1 cellular context compared by ENCODE assay signal in the genomic region with DNA sequence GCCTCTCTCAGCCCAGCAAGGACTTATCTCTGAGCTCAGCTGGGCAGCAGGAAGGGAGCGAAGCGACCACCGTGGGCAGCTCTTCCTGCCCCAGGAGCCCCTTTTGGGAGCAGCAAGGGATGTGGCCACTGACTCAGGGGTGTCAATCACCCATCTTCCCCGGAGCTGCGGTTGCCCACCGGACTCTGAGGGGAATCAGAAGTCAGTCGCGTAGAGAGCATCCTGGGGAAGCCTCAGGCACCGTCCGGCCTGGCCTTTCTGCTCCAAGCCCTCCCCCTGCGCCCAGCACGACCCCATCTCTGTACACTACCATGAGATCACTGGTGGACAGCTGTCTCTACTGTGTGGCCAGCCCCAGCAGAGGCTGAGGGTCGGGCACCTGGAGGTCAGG.
TF ChIP-seq lines count a peak whose summit lies in the region.

No MANE protein-coding gene starts in this region.

TF ChIP-seq in K562, 482 proteins besides CTCF, POLR2A, EP300 and RAD21 (continues in another document):
- no peak for TF ChIP-seq DACH1 (IDR thresholded peaks at IDR 0.05; ENCODE audit: partially characterized antibody)
- no peak for TF ChIP-seq ZNF197 (CRISPR knock-in tag; IDR thresholded peaks at IDR 0.05; ENCODE audit: low read depth)
- no peak for TF ChIP-seq HMG20A (CRISPR knock-in tag; conservative IDR thresholded peaks at IDR 0.05)
- no peak for TF ChIP-seq GTF2F1 (IDR thresholded peaks at IDR 0.05; ENCODE audit: low read depth, low read length)
- no peak for TF ChIP-seq HNRNPK (IDR thresholded peaks at IDR 0.05; ENCODE audit: low read depth, low read length, poor library complexity, severe bottlenecking)
- TF ChIP-seq RUNX1 (IDR thresholded peaks at IDR 0.05; ENCODE audit: low read depth) = no peak
- 0 out of 2 replicates have a peak, but pooled peaks have one; percentile 33 for TF ChIP-seq DPF2 (IDR thresholded peaks at IDR 0.05)
- TF ChIP-seq, protein P1, sequence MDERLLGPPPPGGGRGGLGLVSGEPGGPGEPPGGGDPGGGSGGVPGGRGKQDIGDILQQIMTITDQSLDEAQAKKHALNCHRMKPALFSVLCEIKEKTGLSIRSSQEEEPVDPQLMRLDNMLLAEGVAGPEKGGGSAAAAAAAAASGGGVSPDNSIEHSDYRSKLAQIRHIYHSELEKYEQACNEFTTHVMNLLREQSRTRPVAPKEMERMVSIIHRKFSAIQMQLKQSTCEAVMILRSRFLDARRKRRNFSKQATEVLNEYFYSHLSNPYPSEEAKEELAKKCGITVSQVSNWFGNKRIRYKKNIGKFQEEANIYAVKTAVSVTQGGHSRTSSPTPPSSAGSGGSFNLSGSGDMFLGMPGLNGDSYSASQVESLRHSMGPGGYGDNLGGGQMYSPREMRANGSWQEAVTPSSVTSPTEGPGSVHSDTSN (CRISPR knock-in tag; IDR thresholded peaks at IDR 0.05; ENCODE audit: low read depth) = no peak
- TF ChIP-seq, protein P1 (tag; conservative IDR thresholded peaks at IDR 0.05; ENCODE audit: low read depth) = 0 out of 2 replicates have a peak, but pooled peaks have one; percentile 11
- TF ChIP-seq ZBTB7A (IDR thresholded peaks at IDR 0.05; ENCODE audit: borderline replicate concordance, control insufficient read depth, low read depth, low read length) = peak; percentile 92; the same call in 1 of the 2 replicates
- no peak for TF ChIP-seq DDX20 (tag; IDR thresholded peaks at IDR 0.05; ENCODE audit: low read depth)
- TF ChIP-seq ZNF785 (CRISPR knock-in tag; IDR thresholded peaks at IDR 0.05) = no peak
- TF ChIP-seq, protein P2, sequence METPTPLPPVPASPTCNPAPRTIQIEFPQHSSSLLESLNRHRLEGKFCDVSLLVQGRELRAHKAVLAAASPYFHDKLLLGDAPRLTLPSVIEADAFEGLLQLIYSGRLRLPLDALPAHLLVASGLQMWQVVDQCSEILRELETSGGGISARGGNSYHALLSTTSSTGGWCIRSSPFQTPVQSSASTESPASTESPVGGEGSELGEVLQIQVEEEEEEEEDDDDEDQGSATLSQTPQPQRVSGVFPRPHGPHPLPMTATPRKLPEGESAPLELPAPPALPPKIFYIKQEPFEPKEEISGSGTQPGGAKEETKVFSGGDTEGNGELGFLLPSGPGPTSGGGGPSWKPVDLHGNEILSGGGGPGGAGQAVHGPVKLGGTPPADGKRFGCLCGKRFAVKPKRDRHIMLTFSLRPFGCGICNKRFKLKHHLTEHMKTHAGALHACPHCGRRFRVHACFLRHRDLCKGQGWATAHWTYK (CRISPR knock-in tag; IDR thresholded peaks at IDR 0.05) = peak; percentile 59; the same call in 1 of the 2 replicates
- TF ChIP-seq, protein P3, sequence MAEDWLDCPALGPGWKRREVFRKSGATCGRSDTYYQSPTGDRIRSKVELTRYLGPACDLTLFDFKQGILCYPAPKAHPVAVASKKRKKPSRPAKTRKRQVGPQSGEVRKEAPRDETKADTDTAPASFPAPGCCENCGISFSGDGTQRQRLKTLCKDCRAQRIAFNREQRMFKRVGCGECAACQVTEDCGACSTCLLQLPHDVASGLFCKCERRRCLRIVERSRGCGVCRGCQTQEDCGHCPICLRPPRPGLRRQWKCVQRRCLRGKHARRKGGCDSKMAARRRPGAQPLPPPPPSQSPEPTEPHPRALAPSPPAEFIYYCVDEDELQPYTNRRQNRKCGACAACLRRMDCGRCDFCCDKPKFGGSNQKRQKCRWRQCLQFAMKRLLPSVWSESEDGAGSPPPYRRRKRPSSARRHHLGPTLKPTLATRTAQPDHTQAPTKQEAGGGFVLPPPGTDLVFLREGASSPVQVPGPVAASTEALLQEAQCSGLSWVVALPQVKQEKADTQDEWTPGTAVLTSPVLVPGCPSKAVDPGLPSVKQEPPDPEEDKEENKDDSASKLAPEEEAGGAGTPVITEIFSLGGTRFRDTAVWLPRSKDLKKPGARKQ (CRISPR knock-in tag; IDR thresholded peaks at IDR 0.05) = no peak
- peak in 1 of 2 experiments; percentile 25; a peak in 1 of 4 replicates for TF ChIP-seq MAZ (CRISPR knock-in tag; conservative IDR thresholded peaks at IDR 0.05 in 1 of 2, IDR thresholded peaks at IDR 0.05 in 1 of 2)
- TF ChIP-seq POLR2G (IDR thresholded peaks at IDR 0.05; ENCODE audit: low read depth, low read length) = peak; percentile 38; the same call in 1 of the 2 replicates
- TF ChIP-seq ERF (CRISPR knock-in tag; IDR thresholded peaks at IDR 0.05) = no peak
- TF ChIP-seq, protein P4, sequence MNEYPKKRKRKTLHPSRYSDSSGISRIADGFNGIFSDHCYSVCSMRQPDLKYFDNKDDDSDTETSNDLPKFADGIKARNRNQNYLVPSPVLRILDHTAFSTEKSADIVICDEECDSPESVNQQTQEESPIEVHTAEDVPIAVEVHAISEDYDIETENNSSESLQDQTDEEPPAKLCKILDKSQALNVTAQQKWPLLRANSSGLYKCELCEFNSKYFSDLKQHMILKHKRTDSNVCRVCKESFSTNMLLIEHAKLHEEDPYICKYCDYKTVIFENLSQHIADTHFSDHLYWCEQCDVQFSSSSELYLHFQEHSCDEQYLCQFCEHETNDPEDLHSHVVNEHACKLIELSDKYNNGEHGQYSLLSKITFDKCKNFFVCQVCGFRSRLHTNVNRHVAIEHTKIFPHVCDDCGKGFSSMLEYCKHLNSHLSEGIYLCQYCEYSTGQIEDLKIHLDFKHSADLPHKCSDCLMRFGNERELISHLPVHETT (CRISPR knock-in tag; conservative IDR thresholded peaks at IDR 0.05 in 1 of 2, IDR thresholded peaks at IDR 0.05 in 1 of 2) = no peak
- TF ChIP-seq NFIC (IDR thresholded peaks at IDR 0.05) = 0 out of 2 replicates have a peak, but pooled peaks have one; percentile 20
- TF ChIP-seq, protein P5, sequence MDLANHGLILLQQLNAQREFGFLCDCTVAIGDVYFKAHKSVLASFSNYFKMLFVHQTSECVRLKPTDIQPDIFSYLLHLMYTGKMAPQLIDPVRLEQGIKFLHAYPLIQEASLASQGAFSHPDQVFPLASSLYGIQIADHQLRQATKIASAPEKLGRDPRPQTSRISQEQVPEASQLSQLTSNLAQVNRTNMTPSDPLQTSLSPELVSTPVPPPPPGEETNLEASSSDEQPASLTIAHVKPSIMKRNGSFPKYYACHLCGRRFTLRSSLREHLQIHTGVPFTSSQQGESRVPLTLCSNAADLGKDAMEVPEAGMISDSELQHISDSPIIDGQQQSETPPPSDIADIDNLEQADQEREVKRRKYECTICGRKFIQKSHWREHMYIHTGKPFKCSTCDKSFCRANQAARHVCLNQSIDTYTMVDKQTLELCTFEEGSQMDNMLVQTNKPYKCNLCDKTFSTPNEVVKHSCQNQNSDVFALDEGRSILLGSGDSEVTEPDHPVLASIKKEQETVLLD (IDR thresholded peaks at IDR 0.05) = 0 out of 2 replicates have a peak, but pooled peaks have one; percentile 23
- TF ChIP-seq, protein P6, sequence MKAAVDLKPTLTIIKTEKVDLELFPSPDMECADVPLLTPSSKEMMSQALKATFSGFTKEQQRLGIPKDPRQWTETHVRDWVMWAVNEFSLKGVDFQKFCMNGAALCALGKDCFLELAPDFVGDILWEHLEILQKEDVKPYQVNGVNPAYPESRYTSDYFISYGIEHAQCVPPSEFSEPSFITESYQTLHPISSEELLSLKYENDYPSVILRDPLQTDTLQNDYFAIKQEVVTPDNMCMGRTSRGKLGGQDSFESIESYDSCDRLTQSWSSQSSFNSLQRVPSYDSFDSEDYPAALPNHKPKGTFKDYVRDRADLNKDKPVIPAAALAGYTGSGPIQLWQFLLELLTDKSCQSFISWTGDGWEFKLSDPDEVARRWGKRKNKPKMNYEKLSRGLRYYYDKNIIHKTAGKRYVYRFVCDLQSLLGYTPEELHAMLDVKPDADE (conservative IDR thresholded peaks at IDR 0.05; ENCODE audit: control insufficient read depth, low read depth, low read length) = 0 out of 2 replicates have a peak, but pooled peaks have one; percentile 40
- TF ChIP-seq FOXK1 (CRISPR knock-in tag; IDR thresholded peaks at IDR 0.05; ENCODE audit: borderline replicate concordance) = no peak
- TF ChIP-seq MEIS2 (IDR thresholded peaks at IDR 0.05; ENCODE audit: partially characterized antibody) = peak; percentile 34
- peak; percentile 40 for TF ChIP-seq CXXC5 (CRISPR knock-in tag; IDR thresholded peaks at IDR 0.05)
- no peak for TF ChIP-seq PHF21A (IDR thresholded peaks at IDR 0.05; ENCODE audit: borderline replicate concordance, low read depth)
- TF ChIP-seq BRD9 (IDR thresholded peaks at IDR 0.05; ENCODE audit: low read depth, partially characterized antibody) = no peak
- TF ChIP-seq, protein P7, sequence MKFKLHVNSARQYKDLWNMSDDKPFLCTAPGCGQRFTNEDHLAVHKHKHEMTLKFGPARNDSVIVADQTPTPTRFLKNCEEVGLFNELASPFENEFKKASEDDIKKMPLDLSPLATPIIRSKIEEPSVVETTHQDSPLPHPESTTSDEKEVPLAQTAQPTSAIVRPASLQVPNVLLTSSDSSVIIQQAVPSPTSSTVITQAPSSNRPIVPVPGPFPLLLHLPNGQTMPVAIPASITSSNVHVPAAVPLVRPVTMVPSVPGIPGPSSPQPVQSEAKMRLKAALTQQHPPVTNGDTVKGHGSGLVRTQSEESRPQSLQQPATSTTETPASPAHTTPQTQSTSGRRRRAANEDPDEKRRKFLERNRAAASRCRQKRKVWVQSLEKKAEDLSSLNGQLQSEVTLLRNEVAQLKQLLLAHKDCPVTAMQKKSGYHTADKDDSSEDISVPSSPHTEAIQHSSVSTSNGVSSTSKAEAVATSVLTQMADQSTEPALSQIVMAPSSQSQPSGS (CRISPR knock-in tag; IDR thresholded peaks at IDR 0.05) = no peak
- TF ChIP-seq TARDBP (IDR thresholded peaks at IDR 0.05) = no peak
- peak; percentile 84 for TF ChIP-seq CBFA2T3 (IDR thresholded peaks at IDR 0.05)
- TF ChIP-seq ARID1B (IDR thresholded peaks at IDR 0.05) = peak; percentile 75
- TF ChIP-seq, protein P8, sequence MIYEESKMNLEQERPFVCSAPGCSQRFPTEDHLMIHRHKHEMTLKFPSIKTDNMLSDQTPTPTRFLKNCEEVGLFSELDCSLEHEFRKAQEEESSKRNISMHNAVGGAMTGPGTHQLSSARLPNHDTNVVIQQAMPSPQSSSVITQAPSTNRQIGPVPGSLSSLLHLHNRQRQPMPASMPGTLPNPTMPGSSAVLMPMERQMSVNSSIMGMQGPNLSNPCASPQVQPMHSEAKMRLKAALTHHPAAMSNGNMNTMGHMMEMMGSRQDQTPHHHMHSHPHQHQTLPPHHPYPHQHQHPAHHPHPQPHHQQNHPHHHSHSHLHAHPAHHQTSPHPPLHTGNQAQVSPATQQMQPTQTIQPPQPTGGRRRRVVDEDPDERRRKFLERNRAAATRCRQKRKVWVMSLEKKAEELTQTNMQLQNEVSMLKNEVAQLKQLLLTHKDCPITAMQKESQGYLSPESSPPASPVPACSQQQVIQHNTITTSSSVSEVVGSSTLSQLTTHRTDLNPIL (CRISPR knock-in tag; IDR thresholded peaks at IDR 0.05) = no peak
- no peak for TF ChIP-seq ESRRB (CRISPR knock-in tag; IDR thresholded peaks at IDR 0.05; ENCODE audit: borderline replicate concordance)
- TF ChIP-seq, protein P9, sequence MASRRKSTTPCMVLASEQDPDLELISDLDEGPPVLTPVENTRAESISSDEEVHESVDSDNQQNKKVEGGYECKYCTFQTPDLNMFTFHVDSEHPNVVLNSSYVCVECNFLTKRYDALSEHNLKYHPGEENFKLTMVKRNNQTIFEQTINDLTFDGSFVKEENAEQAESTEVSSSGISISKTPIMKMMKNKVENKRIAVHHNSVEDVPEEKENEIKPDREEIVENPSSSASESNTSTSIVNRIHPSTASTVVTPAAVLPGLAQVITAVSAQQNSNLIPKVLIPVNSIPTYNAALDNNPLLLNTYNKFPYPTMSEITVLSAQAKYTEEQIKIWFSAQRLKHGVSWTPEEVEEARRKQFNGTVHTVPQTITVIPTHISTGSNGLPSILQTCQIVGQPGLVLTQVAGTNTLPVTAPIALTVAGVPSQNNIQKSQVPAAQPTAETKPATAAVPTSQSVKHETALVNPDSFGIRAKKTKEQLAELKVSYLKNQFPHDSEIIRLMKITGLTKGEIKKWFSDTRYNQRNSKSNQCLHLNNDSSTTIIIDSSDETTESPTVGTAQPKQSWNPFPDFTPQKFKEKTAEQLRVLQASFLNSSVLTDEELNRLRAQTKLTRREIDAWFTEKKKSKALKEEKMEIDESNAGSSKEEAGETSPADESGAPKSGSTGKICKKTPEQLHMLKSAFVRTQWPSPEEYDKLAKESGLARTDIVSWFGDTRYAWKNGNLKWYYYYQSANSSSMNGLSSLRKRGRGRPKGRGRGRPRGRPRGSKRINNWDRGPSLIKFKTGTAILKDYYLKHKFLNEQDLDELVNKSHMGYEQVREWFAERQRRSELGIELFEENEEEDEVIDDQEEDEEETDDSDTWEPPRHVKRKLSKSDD (conservative IDR thresholded peaks at IDR 0.05; ENCODE audit: low read length) = no peak
- peak; percentile 60 for TF ChIP-seq CBFA2T2 (conservative IDR thresholded peaks at IDR 0.05)
- TF ChIP-seq, protein P10, sequence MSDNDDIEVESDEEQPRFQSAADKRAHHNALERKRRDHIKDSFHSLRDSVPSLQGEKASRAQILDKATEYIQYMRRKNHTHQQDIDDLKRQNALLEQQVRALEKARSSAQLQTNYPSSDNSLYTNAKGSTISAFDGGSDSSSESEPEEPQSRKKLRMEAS (CRISPR knock-in tag; IDR thresholded peaks at IDR 0.05) = no peak
